15 cellular contexts compared by ENCODE assay signal in the genomic region with DNA sequence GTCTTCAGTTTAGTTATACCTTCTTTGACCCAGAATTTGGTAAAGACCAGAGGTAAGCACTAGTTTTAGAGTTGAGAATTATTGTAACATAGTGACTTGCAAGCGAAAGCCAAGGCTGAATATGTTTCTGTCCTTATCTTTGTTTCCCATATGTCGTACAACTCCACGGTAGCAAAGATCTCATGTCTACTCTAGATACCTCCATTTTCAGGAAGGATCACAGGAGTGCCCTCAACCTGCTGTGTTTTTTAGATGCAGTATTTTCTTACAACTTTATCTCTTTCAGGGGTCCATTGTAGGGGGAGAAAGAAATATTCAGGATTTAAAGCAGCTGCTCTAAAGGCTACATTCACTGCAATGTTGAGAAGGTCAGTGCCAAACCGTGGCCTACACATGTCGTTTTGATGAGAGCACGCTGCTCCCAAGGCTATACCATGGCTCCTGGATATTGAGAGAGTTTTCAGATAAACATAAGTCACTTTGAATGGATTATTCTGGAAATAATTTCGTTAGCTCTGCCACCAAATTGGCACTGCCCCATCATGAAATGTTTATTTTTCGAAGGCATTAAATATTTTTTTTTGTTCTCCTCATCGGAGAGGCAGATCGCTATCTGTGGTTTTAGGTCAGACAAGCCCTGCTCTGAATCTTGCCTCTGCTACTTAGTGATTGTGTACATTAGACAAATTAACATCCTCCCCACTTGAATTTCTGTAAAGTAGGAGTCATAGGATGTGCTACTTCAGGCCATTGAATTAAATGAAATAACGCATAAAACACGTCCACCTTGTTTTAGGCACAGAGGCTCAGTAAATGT. TPM values are rescaled to one million over a fixed set of nuclear protein-coding genes. Genes with fewer than 3 reads are reported as not detected.
DNase-seq lines count a peak whose midpoint lies in the region; ATAC-seq, FAIRE-seq and TF ChIP-seq lines count a peak whose summit lies in the region.
"Had no signal": no experiment of that assay in that cellular context is flagged by ENCODE, and none has a peak within 500 bp of the region (broad histone marks: within the 10 kb centered on the region; RNA-seq: fewer than 3 reads in every experiment).

No MANE protein-coding gene starts in this region.

- peak overlapping the region; percentile 97 for H3K27ac ChIP-seq in OCI-LY1 (ENCODE audit: low read depth, low read length, poor library complexity, severe bottlenecking)
- H3K27ac ChIP-seq in GM12878 (ENCODE audit: control insufficient read depth, insufficient read depth), result peak overlapping the region; percentile 97
- H3K27ac ChIP-seq: coronary artery, neural progenitor cell had no signal

- H3K9me2 ChIP-seq in OCI-LY1 (ENCODE audit: low read depth, low read length), result no peaks in the 10 kb centered on the region

- whole genome bisulfite sequencing in GM12878 (ENCODE audit: insufficient coverage, insufficient replicate concordance, low lambda C conversion rate, missing lambda C conversion rate), result 94% methylated on average over 12 of the region's 12 CpGs

- no peak for TF ChIP-seq RAD21 in GM12878 (IDR thresholded peaks at IDR 0.05; ENCODE audit: insufficient read depth, low read depth, low read length)

- H3K4me2 ChIP-seq in OCI-LY1 (ENCODE audit: low read length), result peak overlapping the region; percentile 95
- H3K4me2 ChIP-seq in GM12878 (ENCODE audit: control insufficient read depth, insufficient read depth), result peak overlapping the region; percentile 73

- H3K4me3 ChIP-seq in OCI-LY1 (ENCODE audit: low read depth, low read length, poor library complexity, severe bottlenecking), result peak overlapping the region; percentile 74
- peak overlapping the region; percentile 79 for H3K4me3 ChIP-seq in GM12878
- H3K4me3 ChIP-seq: coronary artery had no signal

- H3K27me3 ChIP-seq in OCI-LY1 (ENCODE audit: insufficient read depth, low read length) (no peaks in the 10 kb centered on the region), GM12878 (replicated peaks in 1 of 2; ENCODE audit: control insufficient read depth in 2 of 2, insufficient read depth in 2 of 2, low read length in 1 of 2) (no peaks in the 10 kb centered on the region)

- H3K36me3 Mint-ChIP-seq in activated CD4-positive, alpha-beta T cell treated with anti-CD3 and anti-CD28 coated beads, Interleukin-2, amount 10 ng/mL, durations not matched to agents 7 days and 5 days (ENCODE audit: low read depth), result peaks cover 51% of the 10 kb centered on the region
- peaks cover 41% of the 10 kb centered on the region for H3K36me3 Mint-ChIP-seq in stimulated activated effector memory CD8-positive, alpha-beta T cell treated with anti-CD3 and anti-CD28 coated beads, Interleukin-12 subunit alpha, Interleukin-12 subunit beta, amount 100 ng/mL, for 72 hours

- SMC1A ChIA-PET in GM12878 (lab: Charles Lee; ENCODE audit: uncharacterized antibody, unreplicated experiment), result interaction anchor here (0.6 to 4.3 kb wide), 13 partner anchors 8 to 627 kb away, joined by 3 to 27 read pairs (median 3); no protein-coding TSS in a partner anchor

- H3K79me2 ChIP-seq in OCI-LY1 (ENCODE audit: insufficient read depth, low read length) (peaks cover 17% of the 10 kb centered on the region; the same call in 1 of the 2 replicates), GM12878 (ENCODE audit: control insufficient read depth, insufficient read depth, low read length) (peaks cover 76% of the 10 kb centered on the region)

- ATAC-seq in GM12878 (no peak), left cardiac atrium (no peak), HG03565 (IDR thresholded peaks at IDR 0.05; ENCODE audit: unreplicated experiment) (no peak)
- no peak for ATAC-seq in stimulated activated effector memory CD8-positive, alpha-beta T cell treated with anti-CD3 and anti-CD28 coated beads, Interleukin-12 subunit alpha, Interleukin-12 subunit beta, amount 100 ng/mL, for 72 hours

- CTCF ChIA-PET in activated CD4-positive, alpha-beta T cell treated with anti-CD3 and anti-CD28 coated beads, Interleukin-2, amount 10 ng/mL, durations not matched to agents 7 days and 5 days (lab: Charles Lee), result interaction anchor here (1.4 kb wide), 1 partner anchor 10 kb away, joined by 6 read pairs; no protein-coding TSS in a partner anchor
- CTCF ChIA-PET in GM12878 (lab: Yijun Ruan, JAX), result interaction anchor here (1.2 to 1.5 kb wide), 2 partner anchors 10 to 25 kb away, joined by 4 to 6 read pairs; no protein-coding TSS in a partner anchor

- TF ChIP-seq CTCF in OCI-LY1 (IDR thresholded peaks at IDR 0.05; ENCODE audit: low read length) (no peak), GM12878 (IDR thresholded peaks at IDR 0.05 in 2 of 3, conservative IDR thresholded peaks at IDR 0.05 in 1 of 3; ENCODE audit: control insufficient read depth in 2 of 3, extremely low read depth in 1 of 3, insufficient read depth in 1 of 3, low read depth in 3 of 3, low read length in 3 of 3) (no peak)

- peak overlapping the region; percentile 93 for H3K9ac ChIP-seq in OCI-LY1 (ENCODE audit: low read length)
- H3K9ac ChIP-seq in GM12878 (ENCODE audit: control insufficient read depth, insufficient read depth, low read length), result no peak overlapping the region
- H3K9ac ChIP-seq: neural progenitor cell had no signal

- intact Hi-C loops in GM12878 (cut with micrococcal nuclease; ENCODE audit: unreplicated experiment), result loop anchor here (2.0 to 10.0 kb wide), 5 partner anchors 25 to 1893 kb away; partner anchors contain the start of gene DOCK10
- intact Hi-C loops in left cardiac atrium (cut with DNase I), result no loop called here

- DNase-seq in activated CD4-positive, alpha-beta T cell treated with anti-CD3 and anti-CD28 coated beads, Interleukin-2, amount 10 ng/mL, durations not matched to agents 7 days and 5 days, result no peak
- no peak for DNase-seq in activated CD4-positive, alpha-beta T cell treated with anti-CD3 and anti-CD28 coated beads, Interleukin-2, amount 50 U/mL, for 48 hours
- DNase-seq in GM12878 (ENCODE audit: low read depth, low spot score) (no peak), NCI-H2029 (lab: John Stamatoyannopoulos, UW) (no peak), left cardiac atrium (no peak)
- no peak for DNase-seq in stimulated activated effector memory CD8-positive, alpha-beta T cell treated with anti-CD3 and anti-CD28 coated beads, Interleukin-12 subunit alpha, Interleukin-12 subunit beta, amount 100 ng/mL, for 72 hours (ENCODE audit: low spot score in 2 of 2)
- DNase-seq: activated CD8-positive, alpha-beta memory T cell treated with anti-CD3 and anti-CD28 coated beads, Interleukin-2, amount 50 U/mL, for 4 hours; GOT3; NCI-H1930; SIG-M5; stimulated activated CD4-positive, alpha-beta T cell treated with anti-CD3 and anti-CD28 coated beads, Interleukin-4, amount 100 ng/mL, for 1 hour had no signal

- peak overlapping the region; percentile 100 for H3K27ac Mint-ChIP-seq in activated CD4-positive, alpha-beta T cell treated with anti-CD3 and anti-CD28 coated beads, Interleukin-2, amount 10 ng/mL, durations not matched to agents 7 days and 5 days
- H3K27ac Mint-ChIP-seq in stimulated activated effector memory CD8-positive, alpha-beta T cell treated with anti-CD3 and anti-CD28 coated beads, Interleukin-12 subunit alpha, Interleukin-12 subunit beta, amount 100 ng/mL, for 72 hours, result peak overlapping the region; percentile 97
- H3K27ac Mint-ChIP-seq: neural progenitor cell had no signal

- FAIRE-seq in GM12878 (lab: Jason Lieb, UNC), result no peak

- peaks cover 63% of the 10 kb centered on the region for H3K4me1 ChIP-seq in OCI-LY1 (ENCODE audit: insufficient read depth, low read length, severe bottlenecking)
- H3K4me1 ChIP-seq in GM12878 (ENCODE audit: control insufficient read depth, insufficient read depth, low read length), result peaks cover 10% of the 10 kb centered on the region; the same call in 1 of the 2 replicates

- no peaks in the 10 kb centered on the region for H3K27me3 Mint-ChIP-seq in activated CD4-positive, alpha-beta T cell treated with anti-CD3 and anti-CD28 coated beads, Interleukin-2, amount 10 ng/mL, durations not matched to agents 7 days and 5 days

- no peak overlapping the region for H2AFZ ChIP-seq in OCI-LY1 (ENCODE audit: low read length)
- no peak overlapping the region for H2AFZ ChIP-seq in GM12878 (ENCODE audit: control insufficient read depth, low read depth, low read length)
- H2AFZ ChIP-seq: neural progenitor cell had no signal

- H3K4me3 Mint-ChIP-seq in activated CD4-positive, alpha-beta T cell treated with anti-CD3 and anti-CD28 coated beads, Interleukin-2, amount 10 ng/mL, durations not matched to agents 7 days and 5 days, result peak overlapping the region; percentile 97
- H3K4me3 Mint-ChIP-seq in stimulated activated effector memory CD8-positive, alpha-beta T cell treated with anti-CD3 and anti-CD28 coated beads, Interleukin-12 subunit alpha, Interleukin-12 subunit beta, amount 100 ng/mL, for 72 hours, result peak overlapping the region; percentile 88

- RAD21 ChIA-PET in GM12878 (lab: Charles Lee; ENCODE audit: unreplicated experiment), result interaction anchor here (1.5 to 3.2 kb wide), 3 partner anchors 8 to 66 kb away, joined by 3 to 13 read pairs (median 9); no protein-coding TSS in a partner anchor

- no TSS peak for BruUV-seq in GM12878 (replicated peaks; lab: Mats Ljungman, UMichigan)

- H3K4me1 Mint-ChIP-seq in activated CD4-positive, alpha-beta T cell treated with anti-CD3 and anti-CD28 coated beads, Interleukin-2, amount 10 ng/mL, durations not matched to agents 7 days and 5 days, result peaks cover 63% of the 10 kb centered on the region
- H3K4me1 Mint-ChIP-seq in stimulated activated effector memory CD8-positive, alpha-beta T cell treated with anti-CD3 and anti-CD28 coated beads, Interleukin-12 subunit alpha, Interleukin-12 subunit beta, amount 100 ng/mL, for 72 hours, result peaks cover 40% of the 10 kb centered on the region

- no peaks in the 10 kb centered on the region for H4K20me1 ChIP-seq in OCI-LY1 (ENCODE audit: insufficient read depth, low read length)
- no peaks in the 10 kb centered on the region for H4K20me1 ChIP-seq in GM12878 (ENCODE audit: control insufficient read depth, insufficient read depth)

- H3K36me3 ChIP-seq in OCI-LY1 (ENCODE audit: insufficient read depth, low read length) (peaks cover 19% of the 10 kb centered on the region), GM12878 (ENCODE audit: control insufficient read depth in 2 of 2, insufficient read depth in 2 of 2, low read length in 1 of 2) (no peaks in the 10 kb centered on the region)
- H3K36me3 ChIP-seq: neural progenitor cell had no signal

- H3K9me3 ChIP-seq in OCI-LY1 (ENCODE audit: low read length), result no peaks in the 10 kb centered on the region
- peaks cover 5% of the 10 kb centered on the region for H3K9me3 ChIP-seq in GM12878 (replicated peaks; ENCODE audit: control insufficient read depth, insufficient read depth, low read length)

- POLR2A ChIA-PET in activated CD4-positive, alpha-beta T cell treated with anti-CD3 and anti-CD28 coated beads, Interleukin-2, amount 10 ng/mL, durations not matched to agents 7 days and 5 days (lab: Charles Lee), result no interaction called here
- POLR2A ChIA-PET in GM12878 (lab: Charles Lee), result interaction anchor here (0.8 to 3.6 kb wide), 3 partner anchors 8 to 25 kb away, joined by 3 to 18 read pairs (median 4); no protein-coding TSS in a partner anchor

- no peak for TF ChIP-seq POLR2A in GM12878 (IDR thresholded peaks at IDR 0.05; ENCODE audit: low read depth, low read length)

- H3K9me3 Mint-ChIP-seq in activated CD4-positive, alpha-beta T cell treated with anti-CD3 and anti-CD28 coated beads, Interleukin-2, amount 10 ng/mL, durations not matched to agents 7 days and 5 days, result peaks cover 8% of the 10 kb centered on the region
- no peaks in the 10 kb centered on the region for H3K9me3 Mint-ChIP-seq in stimulated activated effector memory CD8-positive, alpha-beta T cell treated with anti-CD3 and anti-CD28 coated beads, Interleukin-12 subunit alpha, Interleukin-12 subunit beta, amount 100 ng/mL, for 72 hours

- in situ Hi-C loops in GM12878 (cut with MboI), result loop anchor here (5.0 to 25.0 kb wide), 2 partner anchors 134 to 949 kb away; no protein-coding TSS in a partner anchor

- 0 out of 2 replicates have a peak, but pooled peaks cover 10% of the 10 kb centered on the region for H3F3A ChIP-seq in OCI-LY1 (ENCODE audit: insufficient read depth, low read length)

- no peak for TF ChIP-seq EP300 in GM12878 (IDR thresholded peaks at IDR 0.05; ENCODE audit: borderline replicate concordance in 1 of 2, control insufficient read depth in 1 of 2, low read depth in 2 of 2, low read length in 2 of 2)

RNA-seq across cellular contexts. Expression of gene RHBDD1, which starts 2.1 kb away (rescaled TPM):
- total RNA-seq in activated CD4-positive, alpha-beta T cell treated with anti-CD3 and anti-CD28 coated beads, Interleukin-2, amount 10 ng/mL, durations not matched to agents 7 days and 5 days, result 10 to 100 TPM; 35.5 to 45.9 TPM
- total RNA-seq in GM12878 (2013; cell fraction: nucleolus; rRNA removed), result 230 and 231 TPM in 2 replicates
- total RNA-seq in GM12878 (2014; rRNA removed), result 7.5 and 11.3 TPM in 2 replicates
- total RNA-seq in GM12878 (2014; rRNA removed; fragmentation: Illumina TruSeq; extraction: Trizol), result 14.3 and 17.1 TPM in 2 replicates
- total RNA-seq in GM12878 (2021), result 25.7 and 29.0 TPM in 2 replicates
- polyA plus RNA-seq in GM12878 (2011; ENCODE audit: low read depth), result 11.7 TPM
- 35.6 and 36.4 TPM in 2 replicates for polyA plus RNA-seq in GM12878 (2011; rRNA removed)
- 15.0 and 18.9 TPM in 2 replicates for polyA plus RNA-seq in GM12878 (2011; cell fraction: cytosol; rRNA removed)
- 22.2 and 35.0 TPM in 2 replicates for polyA plus RNA-seq in GM12878 (2011; cell fraction: nucleus; rRNA removed)
- 13.7 and 15.5 TPM in 2 replicates for polyA plus RNA-seq in GM12878 (2012)
- polyA plus RNA-seq in GM12878 (2014; fragmentation: Illumina TruSeq; extraction: Trizol), result 15.0 and 23.8 TPM in 2 replicates
- polyA plus RNA-seq in GM12878 (2014; fragmentation: Nextera tagmentation; extraction: Ambion mirVana), result 1 to 10 TPM; 7.1 to 7.3 TPM
- polyA plus RNA-seq in GM12878 (2014; rRNA removed), result 10.1 and 12.9 TPM in 2 replicates
- polyA plus RNA-seq in GM12878 (2016; fragmentation: Nextera tagmentation; extraction: Ambion mirVana), result 10 to 100 TPM; 23.4 to 27.4 TPM
- 95.4 and 140 TPM in 2 replicates for polyA minus RNA-seq in GM12878 (2011; rRNA and poly(A)+ RNA removed)
- polyA minus RNA-seq in GM12878 (2011; cell fraction: cytosol; rRNA and poly(A)+ RNA removed), result 20.8 and 32.3 TPM in 2 replicates
- polyA minus RNA-seq in GM12878 (2011; cell fraction: nucleus; rRNA and poly(A)+ RNA removed), result 68.9 and 77.6 TPM in 2 replicates
- total RNA-seq in left cardiac atrium, result 10 to 100 TPM; 35.6 to 38.1 TPM

RNA-seq across cellular contexts. Expression of gene IRS1, which starts 38.4 kb away (rescaled TPM):
- total RNA-seq in activated CD4-positive, alpha-beta T cell treated with anti-CD3 and anti-CD28 coated beads, Interleukin-2, amount 10 ng/mL, durations not matched to agents 7 days and 5 days, result 1 to 10 TPM; 6.6 to 6.9 TPM
- 0.10 and 0.23 TPM in 2 replicates for total RNA-seq in GM12878 (2013; cell fraction: nucleolus; rRNA removed)
- total RNA-seq in GM12878 (2014; rRNA removed), result 0.54 and 0.73 TPM in 2 replicates
- total RNA-seq in GM12878 (2014; rRNA removed; fragmentation: Illumina TruSeq; extraction: Trizol), result 0.40 and 0.46 TPM in 2 replicates
- 1.7 TPM in 2 replicates for total RNA-seq in GM12878 (2021)
- polyA plus RNA-seq in GM12878 (2011; ENCODE audit: low read depth), result 0.03 TPM
- 0.07 and 0.08 TPM in 2 replicates for polyA plus RNA-seq in GM12878 (2011; rRNA removed)
- 0.10 and 0.25 TPM in 2 replicates for polyA plus RNA-seq in GM12878 (2011; cell fraction: cytosol; rRNA removed)
- 0.39 and 0.51 TPM in 2 replicates for polyA plus RNA-seq in GM12878 (2011; cell fraction: nucleus; rRNA removed)
- 0.14 and 0.45 TPM in 2 replicates for polyA plus RNA-seq in GM12878 (2012)
- polyA plus RNA-seq in GM12878 (2014; fragmentation: Illumina TruSeq; extraction: Trizol), result 0.11 and 0.28 TPM in 2 replicates
- under 1 TPM; 0.03 to 0.13 TPM for polyA plus RNA-seq in GM12878 (2014; fragmentation: Nextera tagmentation; extraction: Ambion mirVana)
- 0.48 and 0.87 TPM in 2 replicates for polyA plus RNA-seq in GM12878 (2014; rRNA removed)
- under 1 TPM; 0.25 to 0.43 TPM for polyA plus RNA-seq in GM12878 (2016; fragmentation: Nextera tagmentation; extraction: Ambion mirVana)
- polyA minus RNA-seq in GM12878 (2011; rRNA and poly(A)+ RNA removed), result 0.22 and 0.52 TPM in 2 replicates
- 0.13 and 0.21 TPM in 2 replicates for polyA minus RNA-seq in GM12878 (2011; cell fraction: cytosol; rRNA and poly(A)+ RNA removed)
- polyA minus RNA-seq in GM12878 (2011; cell fraction: nucleus; rRNA and poly(A)+ RNA removed), result 0.48 and 1.1 TPM in 2 replicates
- total RNA-seq in left cardiac atrium, result 10 to 100 TPM; 13.7 to 15.1 TPM
